1 cellular context compared by ENCODE assay signal in the genomic region with DNA sequence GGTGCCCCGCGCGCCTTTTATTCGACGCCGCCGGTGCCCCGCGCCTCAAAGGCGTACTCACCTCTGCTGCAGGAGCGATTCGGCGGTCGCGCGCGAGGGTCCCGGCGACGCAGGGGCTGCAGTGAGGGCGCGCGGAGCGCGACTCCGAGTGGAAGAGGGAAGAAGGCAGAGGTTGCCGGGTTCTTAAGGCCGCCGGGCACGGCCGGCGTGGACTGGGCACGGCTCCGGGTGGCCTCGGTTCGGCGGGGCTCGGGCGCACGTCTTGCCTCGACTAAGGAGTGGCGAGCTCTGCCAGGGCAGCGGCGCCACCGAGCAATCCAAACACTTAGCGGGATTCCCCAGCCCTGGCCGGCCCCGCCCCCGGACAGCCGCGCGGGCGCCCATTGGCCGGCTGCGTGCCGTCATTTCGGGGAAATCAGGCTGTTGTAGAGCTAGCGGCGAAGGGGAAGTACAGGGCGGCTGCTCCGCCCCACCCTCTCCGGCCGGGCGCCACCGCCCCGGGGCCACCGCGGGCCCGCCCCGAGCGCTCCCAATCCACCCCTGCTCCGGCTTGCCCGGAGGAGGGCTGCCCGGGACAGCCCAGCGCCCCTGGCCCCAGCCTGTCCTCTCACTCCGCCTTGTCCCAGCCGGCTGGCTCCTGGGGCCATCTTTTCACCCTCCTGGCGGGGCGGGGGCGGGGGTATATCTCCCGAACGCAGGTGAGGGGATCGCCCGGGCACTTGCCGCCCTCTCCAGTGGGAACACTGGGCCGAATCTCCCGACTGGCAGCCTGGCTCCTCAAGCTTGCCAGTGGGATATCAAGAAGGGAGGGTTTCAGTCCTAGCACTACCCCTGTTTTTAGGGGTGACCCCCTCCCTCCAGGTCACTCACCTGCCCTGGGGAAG.
A peak's percentile ranks its signal among the peaks of the same experiment; 100 is the strongest.
TF ChIP-seq lines count a peak whose summit lies in the region.

A gene with protein sequence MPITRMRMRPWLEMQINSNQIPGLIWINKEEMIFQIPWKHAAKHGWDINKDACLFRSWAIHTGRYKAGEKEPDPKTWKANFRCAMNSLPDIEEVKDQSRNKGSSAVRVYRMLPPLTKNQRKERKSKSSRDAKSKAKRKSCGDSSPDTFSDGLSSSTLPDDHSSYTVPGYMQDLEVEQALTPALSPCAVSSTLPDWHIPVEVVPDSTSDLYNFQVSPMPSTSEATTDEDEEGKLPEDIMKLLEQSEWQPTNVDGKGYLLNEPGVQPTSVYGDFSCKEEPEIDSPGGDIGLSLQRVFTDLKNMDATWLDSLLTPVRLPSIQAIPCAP (minus strand): TSS at position 290 of the 884 bp plus-strand sequence. CDS start 1,295 bp downstream, outside the sequence.

TF ChIP-seq in HepG2, 621 proteins besides CTCF, POLR2A, EP300 and RAD21 (continued from another document and continues in another):
- TF ChIP-seq, protein P1, sequence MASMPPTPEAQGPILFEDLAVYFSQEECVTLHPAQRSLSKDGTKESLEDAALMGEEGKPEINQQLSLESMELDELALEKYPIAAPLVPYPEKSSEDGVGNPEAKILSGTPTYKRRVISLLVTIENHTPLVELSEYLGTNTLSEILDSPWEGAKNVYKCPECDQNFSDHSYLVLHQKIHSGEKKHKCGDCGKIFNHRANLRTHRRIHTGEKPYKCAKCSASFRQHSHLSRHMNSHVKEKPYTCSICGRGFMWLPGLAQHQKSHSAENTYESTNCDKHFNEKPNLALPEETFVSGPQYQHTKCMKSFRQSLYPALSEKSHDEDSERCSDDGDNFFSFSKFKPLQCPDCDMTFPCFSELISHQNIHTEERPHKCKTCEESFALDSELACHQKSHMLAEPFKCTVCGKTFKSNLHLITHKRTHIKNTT (CRISPR knock-in tag; IDR thresholded peaks at IDR 0.05), result no peak
- TF ChIP-seq, protein P2, sequence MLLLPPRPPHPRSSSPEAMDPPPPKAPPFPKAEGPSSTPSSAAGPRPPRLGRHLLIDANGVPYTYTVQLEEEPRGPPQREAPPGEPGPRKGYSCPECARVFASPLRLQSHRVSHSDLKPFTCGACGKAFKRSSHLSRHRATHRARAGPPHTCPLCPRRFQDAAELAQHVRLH (CRISPR knock-in tag; IDR thresholded peaks at IDR 0.05; ENCODE audit: borderline replicate concordance, low read depth), result 0 out of 2 replicates have a peak, but pooled peaks have one; percentile 32
- TF ChIP-seq U2AF2 (IDR thresholded peaks at IDR 0.05; ENCODE audit: low read depth, low read length), result no peak
- TF ChIP-seq ZMYM3 (CRISPR knock-in tag; IDR thresholded peaks at IDR 0.05), result no peak
- TF ChIP-seq ZNF333 (CRISPR knock-in tag; IDR thresholded peaks at IDR 0.05; ENCODE audit: borderline replicate concordance), result 0 out of 2 replicates have a peak, but pooled peaks have one; percentile 23
- TF ChIP-seq ZFP82 (CRISPR knock-in tag; IDR thresholded peaks at IDR 0.05; ENCODE audit: borderline replicate concordance), result no peak
- no peak; the same call in 1 of the 2 replicates for TF ChIP-seq ZNF850 (CRISPR knock-in tag; conservative IDR thresholded peaks at IDR 0.05)
- TF ChIP-seq NFYB (CRISPR knock-in tag; IDR thresholded peaks at IDR 0.05), result peak; percentile 81
- peak; percentile 69; the same call in 1 of the 2 replicates for TF ChIP-seq ZNF432 (CRISPR knock-in tag; IDR thresholded peaks at IDR 0.05; ENCODE audit: borderline replicate concordance)
- no peak for TF ChIP-seq RFX5 (IDR thresholded peaks at IDR 0.05; ENCODE audit: low read depth, low read length)
- TF ChIP-seq ZNF672 (CRISPR knock-in tag; IDR thresholded peaks at IDR 0.05), result no peak
- TF ChIP-seq AGO2 (optimal IDR thresholded peaks at IDR 0.05; ENCODE audit: low read depth, low read length), result peak; percentile 60
- TF ChIP-seq ZNF777 (CRISPR knock-in tag; IDR thresholded peaks at IDR 0.05), result peak; percentile 91
- no peak for TF ChIP-seq ZKSCAN5 (CRISPR knock-in tag; IDR thresholded peaks at IDR 0.05)
- TF ChIP-seq, protein P3, sequence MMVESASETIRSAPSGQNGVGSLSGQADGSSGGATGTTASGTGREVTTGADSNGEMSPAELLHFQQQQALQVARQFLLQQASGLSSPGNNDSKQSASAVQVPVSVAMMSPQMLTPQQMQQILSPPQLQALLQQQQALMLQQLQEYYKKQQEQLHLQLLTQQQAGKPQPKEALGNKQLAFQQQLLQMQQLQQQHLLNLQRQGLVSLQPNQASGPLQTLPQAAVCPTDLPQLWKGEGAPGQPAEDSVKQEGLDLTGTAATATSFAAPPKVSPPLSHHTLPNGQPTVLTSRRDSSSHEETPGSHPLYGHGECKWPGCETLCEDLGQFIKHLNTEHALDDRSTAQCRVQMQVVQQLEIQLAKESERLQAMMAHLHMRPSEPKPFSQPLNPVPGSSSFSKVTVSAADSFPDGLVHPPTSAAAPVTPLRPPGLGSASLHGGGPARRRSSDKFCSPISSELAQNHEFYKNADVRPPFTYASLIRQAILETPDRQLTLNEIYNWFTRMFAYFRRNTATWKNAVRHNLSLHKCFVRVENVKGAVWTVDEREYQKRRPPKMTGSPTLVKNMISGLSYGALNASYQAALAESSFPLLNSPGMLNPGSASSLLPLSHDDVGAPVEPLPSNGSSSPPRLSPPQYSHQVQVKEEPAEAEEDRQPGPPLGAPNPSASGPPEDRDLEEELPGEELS (CRISPR knock-in tag; IDR thresholded peaks at IDR 0.05), result no peak; the same call in 1 of the 2 replicates
- TF ChIP-seq JARID2 (CRISPR knock-in tag; IDR thresholded peaks at IDR 0.05; ENCODE audit: insufficient replicate concordance), result no peak
- TF ChIP-seq ZNF484 (CRISPR knock-in tag; IDR thresholded peaks at IDR 0.05; ENCODE audit: borderline replicate concordance, low read depth), result 0 out of 2 replicates have a peak, but pooled peaks have one; percentile 62
- TF ChIP-seq, protein P4, sequence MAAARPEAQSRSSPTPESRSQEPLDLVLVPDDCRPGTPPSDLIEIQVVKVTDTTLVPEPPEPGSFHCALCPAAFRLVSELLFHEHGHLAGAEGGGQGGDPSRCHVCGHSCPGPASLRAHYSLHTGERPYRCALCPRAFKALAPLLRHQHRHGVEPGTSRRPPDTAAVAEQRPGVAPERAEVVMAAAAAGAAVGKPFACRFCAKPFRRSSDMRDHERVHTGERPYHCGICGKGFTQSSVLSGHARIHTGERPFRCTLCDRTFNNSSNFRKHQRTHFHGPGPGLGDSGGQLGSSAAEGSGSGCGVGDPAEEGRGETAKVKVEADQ (CRISPR knock-in tag; IDR thresholded peaks at IDR 0.05; ENCODE audit: borderline replicate concordance), result no peak
- TF ChIP-seq SALL2 (CRISPR knock-in tag; IDR thresholded peaks at IDR 0.05), result no peak; the same call in 1 of the 2 replicates
- no peak; the same call in 1 of the 2 replicates for TF ChIP-seq KDM3A (CRISPR knock-in tag; IDR thresholded peaks at IDR 0.05; ENCODE audit: low read depth)
- TF ChIP-seq, protein P5, sequence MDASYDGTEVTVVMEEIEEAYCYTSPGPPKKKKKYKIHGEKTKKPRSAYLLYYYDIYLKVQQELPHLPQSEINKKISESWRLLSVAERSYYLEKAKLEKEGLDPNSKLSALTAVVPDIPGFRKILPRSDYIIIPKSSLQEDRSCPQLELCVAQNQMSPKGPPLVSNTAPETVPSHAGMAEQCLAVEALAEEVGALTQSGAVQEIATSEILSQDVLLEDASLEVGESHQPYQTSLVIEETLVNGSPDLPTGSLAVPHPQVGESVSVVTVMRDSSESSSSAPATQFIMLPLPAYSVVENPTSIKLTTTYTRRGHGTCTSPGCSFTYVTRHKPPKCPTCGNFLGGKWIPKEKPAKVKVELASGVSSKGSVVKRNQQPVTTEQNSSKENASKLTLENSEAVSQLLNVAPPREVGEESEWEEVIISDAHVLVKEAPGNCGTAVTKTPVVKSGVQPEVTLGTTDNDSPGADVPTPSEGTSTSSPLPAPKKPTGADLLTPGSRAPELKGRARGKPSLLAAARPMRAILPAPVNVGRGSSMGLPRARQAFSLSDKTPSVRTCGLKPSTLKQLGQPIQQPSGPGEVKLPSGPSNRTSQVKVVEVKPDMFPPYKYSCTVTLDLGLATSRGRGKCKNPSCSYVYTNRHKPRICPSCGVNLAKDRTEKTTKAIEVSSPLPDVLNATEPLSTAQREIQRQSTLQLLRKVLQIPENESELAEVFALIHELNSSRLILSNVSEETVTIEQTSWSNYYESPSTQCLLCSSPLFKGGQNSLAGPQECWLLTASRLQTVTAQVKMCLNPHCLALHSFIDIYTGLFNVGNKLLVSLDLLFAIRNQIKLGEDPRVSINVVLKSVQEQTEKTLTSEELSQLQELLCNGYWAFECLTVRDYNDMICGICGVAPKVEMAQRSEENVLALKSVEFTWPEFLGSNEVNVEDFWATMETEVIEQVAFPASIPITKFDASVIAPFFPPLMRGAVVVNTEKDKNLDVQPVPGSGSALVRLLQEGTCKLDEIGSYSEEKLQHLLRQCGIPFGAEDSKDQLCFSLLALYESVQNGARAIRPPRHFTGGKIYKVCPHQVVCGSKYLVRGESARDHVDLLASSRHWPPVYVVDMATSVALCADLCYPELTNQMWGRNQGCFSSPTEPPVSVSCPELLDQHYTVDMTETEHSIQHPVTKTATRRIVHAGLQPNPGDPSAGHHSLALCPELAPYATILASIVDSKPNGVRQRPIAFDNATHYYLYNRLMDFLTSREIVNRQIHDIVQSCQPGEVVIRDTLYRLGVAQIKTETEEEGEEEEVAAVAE (CRISPR knock-in tag; IDR thresholded peaks at IDR 0.05; ENCODE audit: borderline replicate concordance), result no peak
- TF ChIP-seq, protein P6, sequence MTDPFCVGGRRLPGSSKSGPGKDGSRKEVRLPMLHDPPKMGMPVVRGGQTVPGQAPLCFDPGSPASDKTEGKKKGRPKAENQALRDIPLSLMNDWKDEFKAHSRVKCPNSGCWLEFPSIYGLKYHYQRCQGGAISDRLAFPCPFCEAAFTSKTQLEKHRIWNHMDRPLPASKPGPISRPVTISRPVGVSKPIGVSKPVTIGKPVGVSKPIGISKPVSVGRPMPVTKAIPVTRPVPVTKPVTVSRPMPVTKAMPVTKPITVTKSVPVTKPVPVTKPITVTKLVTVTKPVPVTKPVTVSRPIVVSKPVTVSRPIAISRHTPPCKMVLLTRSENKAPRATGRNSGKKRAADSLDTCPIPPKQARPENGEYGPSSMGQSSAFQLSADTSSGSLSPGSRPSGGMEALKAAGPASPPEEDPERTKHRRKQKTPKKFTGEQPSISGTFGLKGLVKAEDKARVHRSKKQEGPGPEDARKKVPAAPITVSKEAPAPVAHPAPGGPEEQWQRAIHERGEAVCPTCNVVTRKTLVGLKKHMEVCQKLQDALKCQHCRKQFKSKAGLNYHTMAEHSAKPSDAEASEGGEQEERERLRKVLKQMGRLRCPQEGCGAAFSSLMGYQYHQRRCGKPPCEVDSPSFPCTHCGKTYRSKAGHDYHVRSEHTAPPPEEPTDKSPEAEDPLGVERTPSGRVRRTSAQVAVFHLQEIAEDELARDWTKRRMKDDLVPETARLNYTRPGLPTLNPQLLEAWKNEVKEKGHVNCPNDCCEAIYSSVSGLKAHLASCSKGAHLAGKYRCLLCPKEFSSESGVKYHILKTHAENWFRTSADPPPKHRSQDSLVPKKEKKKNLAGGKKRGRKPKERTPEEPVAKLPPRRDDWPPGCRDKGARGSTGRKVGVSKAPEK (CRISPR knock-in tag; IDR thresholded peaks at IDR 0.05; ENCODE audit: borderline replicate concordance), result 0 out of 2 replicates have a peak, but pooled peaks have one; percentile 58
- TF ChIP-seq, protein P7, sequence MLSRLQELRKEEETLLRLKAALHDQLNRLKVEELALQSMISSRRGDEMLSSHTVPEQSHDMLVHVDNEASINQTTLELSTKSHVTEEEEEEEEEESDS (CRISPR knock-in tag; IDR thresholded peaks at IDR 0.05; ENCODE audit: borderline replicate concordance), result no peak
- TF ChIP-seq HMG20B (CRISPR knock-in tag; conservative IDR thresholded peaks at IDR 0.05), result no peak; the same call in 1 of the 2 replicates
- no peak for TF ChIP-seq ZNF713 (CRISPR knock-in tag; IDR thresholded peaks at IDR 0.05)
- 0 out of 2 replicates have a peak, but pooled peaks have one; percentile 49 for TF ChIP-seq ZSCAN12 (CRISPR knock-in tag; IDR thresholded peaks at IDR 0.05)
- no peak for TF ChIP-seq ARNT (IDR thresholded peaks at IDR 0.05)
- TF ChIP-seq, protein P8, sequence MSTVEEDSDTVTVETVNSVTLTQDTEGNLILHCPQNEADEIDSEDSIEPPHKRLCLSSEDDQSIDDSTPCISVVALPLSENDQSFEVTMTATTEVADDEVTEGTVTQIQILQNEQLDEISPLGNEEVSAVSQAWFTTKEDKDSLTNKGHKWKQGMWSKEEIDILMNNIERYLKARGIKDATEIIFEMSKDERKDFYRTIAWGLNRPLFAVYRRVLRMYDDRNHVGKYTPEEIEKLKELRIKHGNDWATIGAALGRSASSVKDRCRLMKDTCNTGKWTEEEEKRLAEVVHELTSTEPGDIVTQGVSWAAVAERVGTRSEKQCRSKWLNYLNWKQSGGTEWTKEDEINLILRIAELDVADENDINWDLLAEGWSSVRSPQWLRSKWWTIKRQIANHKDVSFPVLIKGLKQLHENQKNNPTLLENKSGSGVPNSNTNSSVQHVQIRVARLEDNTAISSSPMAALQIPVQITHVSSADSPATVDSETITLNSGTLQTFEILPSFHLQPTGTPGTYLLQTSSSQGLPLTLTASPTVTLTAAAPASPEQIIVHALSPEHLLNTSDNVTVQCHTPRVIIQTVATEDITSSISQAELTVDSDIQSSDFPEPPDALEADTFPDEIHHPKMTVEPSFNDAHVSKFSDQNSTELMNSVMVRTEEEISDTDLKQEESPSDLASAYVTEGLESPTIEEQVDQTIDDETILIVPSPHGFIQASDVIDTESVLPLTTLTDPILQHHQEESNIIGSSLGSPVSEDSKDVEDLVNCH (CRISPR knock-in tag; IDR thresholded peaks at IDR 0.05), result no peak
- peak; percentile 31; the same call in 1 of the 2 replicates for TF ChIP-seq ZNF546 (CRISPR knock-in tag; conservative IDR thresholded peaks at IDR 0.05)
- TF ChIP-seq NCOA5 (CRISPR knock-in tag; IDR thresholded peaks at IDR 0.05), result 0 out of 2 replicates have a peak, but pooled peaks have one; percentile 36
- peak; percentile 43 for TF ChIP-seq RELA (CRISPR knock-in tag; IDR thresholded peaks at IDR 0.05)
- TF ChIP-seq ELF1 (CRISPR knock-in tag; IDR thresholded peaks at IDR 0.05), result no peak
- TF ChIP-seq FOXM1 (CRISPR knock-in tag; IDR thresholded peaks at IDR 0.05), result no peak
- peak; percentile 61 for TF ChIP-seq ISL2 (CRISPR knock-in tag; IDR thresholded peaks at IDR 0.05)
- TF ChIP-seq, protein P9, sequence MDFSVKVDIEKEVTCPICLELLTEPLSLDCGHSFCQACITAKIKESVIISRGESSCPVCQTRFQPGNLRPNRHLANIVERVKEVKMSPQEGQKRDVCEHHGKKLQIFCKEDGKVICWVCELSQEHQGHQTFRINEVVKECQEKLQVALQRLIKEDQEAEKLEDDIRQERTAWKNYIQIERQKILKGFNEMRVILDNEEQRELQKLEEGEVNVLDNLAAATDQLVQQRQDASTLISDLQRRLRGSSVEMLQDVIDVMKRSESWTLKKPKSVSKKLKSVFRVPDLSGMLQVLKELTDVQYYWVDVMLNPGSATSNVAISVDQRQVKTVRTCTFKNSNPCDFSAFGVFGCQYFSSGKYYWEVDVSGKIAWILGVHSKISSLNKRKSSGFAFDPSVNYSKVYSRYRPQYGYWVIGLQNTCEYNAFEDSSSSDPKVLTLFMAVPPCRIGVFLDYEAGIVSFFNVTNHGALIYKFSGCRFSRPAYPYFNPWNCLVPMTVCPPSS (IDR thresholded peaks at IDR 0.05), result no peak
- TF ChIP-seq RBM22 (optimal IDR thresholded peaks at IDR 0.05; ENCODE audit: low read length), result no peak
- no peak for TF ChIP-seq ZNF720 (CRISPR knock-in tag; IDR thresholded peaks at IDR 0.05)
- TF ChIP-seq ZNF274 (CRISPR knock-in tag; IDR thresholded peaks at IDR 0.05), result no peak
- TF ChIP-seq RCOR2 (CRISPR knock-in tag; IDR thresholded peaks at IDR 0.05), result no peak
- no peak; the same call in 1 of the 2 replicates for TF ChIP-seq ZC3H4 (CRISPR knock-in tag; IDR thresholded peaks at IDR 0.05; ENCODE audit: borderline replicate concordance)
- peak; percentile 84; the same call in 1 of the 2 replicates for TF ChIP-seq NKX3-1 (CRISPR knock-in tag; IDR thresholded peaks at IDR 0.05)
- TF ChIP-seq AGO1 (IDR thresholded peaks at IDR 0.05; ENCODE audit: low read depth, low read length, poor library complexity, severe bottlenecking), result no peak
